8 cellular contexts compared by ENCODE assay signal in the genomic region with DNA sequence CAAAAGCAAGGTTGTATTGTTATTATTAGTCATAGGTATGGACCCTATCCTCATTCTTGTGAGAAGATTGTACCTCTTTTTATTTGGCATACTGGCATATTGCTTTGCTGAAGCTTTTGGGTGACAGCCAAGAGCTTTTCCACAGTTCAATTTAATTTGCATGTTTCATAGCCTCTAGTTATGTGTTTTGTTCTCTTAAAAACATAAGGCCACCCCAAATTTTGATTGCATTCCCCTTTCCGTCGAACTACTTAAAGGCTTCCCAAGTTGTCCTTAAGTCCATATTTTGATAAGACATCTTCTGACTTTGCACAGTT. TPM values are rescaled to one million over a fixed set of nuclear protein-coding genes. Genes with fewer than 3 reads are reported as not detected.
DNase-seq lines count a peak whose midpoint lies in the region; ATAC-seq and TF ChIP-seq lines count a peak whose summit lies in the region.
"Had no signal": no experiment of that assay in that cellular context is flagged by ENCODE, and none has a peak within 500 bp of the region (broad histone marks: within the 10 kb centered on the region; RNA-seq: fewer than 3 reads in every experiment).

No MANE protein-coding gene starts in this region.

- H3K4me3 ChIP-seq in HAP-1 (peak overlapping the region; percentile 68), fibroblast of mammary gland (ENCODE audit: control insufficient read depth, low read depth, low read length) (peak overlapping the region; percentile 87), skeletal muscle satellite cell (ENCODE audit: low read length) (peak overlapping the region; percentile 79)
- H3K4me3 ChIP-seq in effector memory CD4-positive, alpha-beta T cell (ENCODE audit: insufficient read depth, low read depth, low read length, poor library complexity, severe bottlenecking), result no peak overlapping the region

- peak overlapping the region; percentile 81 for H3K9ac ChIP-seq in skeletal muscle satellite cell (ENCODE audit: low read depth, low read length)

- no peak overlapping the region for H3K27ac ChIP-seq in effector memory CD4-positive, alpha-beta T cell (ENCODE audit: insufficient read depth, low read length, poor library complexity, severe bottlenecking)

- H3K9me3 ChIP-seq in HAP-1 (no peaks in the 10 kb centered on the region), skeletal muscle satellite cell (replicated peaks; ENCODE audit: low read length) (no peaks in the 10 kb centered on the region)
- no peaks in the 10 kb centered on the region for H3K9me3 ChIP-seq in effector memory CD4-positive, alpha-beta T cell (ENCODE audit: control insufficient read depth, low read length)

- in situ Hi-C loops in HAP-1 (cut with MboI; ENCODE audit: low sequenced_read_pairs), result loop anchor here (10.0 kb wide), 1 partner anchor 329 kb away; no protein-coding TSS in a partner anchor

- ATAC-seq in GM19397 (IDR thresholded peaks at IDR 0.05; ENCODE audit: unreplicated experiment), result no peak

- H3K4me1 ChIP-seq in HAP-1 (peaks cover 40% of the 10 kb centered on the region), skeletal muscle satellite cell (ENCODE audit: control insufficient read depth, insufficient read depth, low read length) (peaks cover 42% of the 10 kb centered on the region)
- peaks cover 4% of the 10 kb centered on the region for H3K4me1 ChIP-seq in effector memory CD4-positive, alpha-beta T cell (ENCODE audit: control insufficient read depth, insufficient read depth, low read length, poor library complexity, severe bottlenecking)

- H3K27me3 ChIP-seq in HAP-1 (ENCODE audit: low read depth), result no peaks in the 10 kb centered on the region
- no peaks in the 10 kb centered on the region for H3K27me3 ChIP-seq in skeletal muscle satellite cell (ENCODE audit: control insufficient read depth, insufficient read depth, low read length)
- no peaks in the 10 kb centered on the region for H3K27me3 ChIP-seq in effector memory CD4-positive, alpha-beta T cell (replicated peaks; ENCODE audit: control insufficient read depth, insufficient read depth, low read length, poor library complexity, severe bottlenecking)

- DNase-seq in HAP-1 (ENCODE audit: low spot score in 2 of 2) (no peak), RPMI8226 (peak; percentile 32), fibroblast of mammary gland (ENCODE audit: low read depth) (no peak), nucleus accumbens (lab: John Stamatoyannopoulos, UW) (no peak)
- no peak for DNase-seq in effector memory CD4-positive, alpha-beta T cell
- DNase-seq: stimulated activated CD4-positive, alpha-beta T cell treated with anti-CD3 and anti-CD28 coated beads, Interleukin-4, amount 100 ng/mL, for 4 hours had no signal

- H3K36me3 ChIP-seq in HAP-1 (replicated peaks) (no peaks in the 10 kb centered on the region), skeletal muscle satellite cell (ENCODE audit: insufficient read depth, low read length) (no peaks in the 10 kb centered on the region)
- no peaks in the 10 kb centered on the region for H3K36me3 ChIP-seq in effector memory CD4-positive, alpha-beta T cell (ENCODE audit: control insufficient read depth, insufficient read depth, low read length)

- TF ChIP-seq CTCF in fibroblast of mammary gland (conservative IDR thresholded peaks at IDR 0.05; ENCODE audit: control insufficient read depth, insufficient read depth, low read depth, low read length), result no peak

- H3K4me2 ChIP-seq in skeletal muscle satellite cell (ENCODE audit: low read length), result peak overlapping the region; percentile 81

RNA-seq across cellular contexts. Expression of a gene that starts 1.6 kb away (rescaled TPM):
- total RNA-seq in skeletal muscle satellite cell (2012; rRNA removed), result 30.9 and 40.0 TPM in 2 replicates
